In genomic region chr5:1767524-1768282, GRCh38 we compare ENCODE assay signal across 14 cellular contexts. TPM values are rescaled to one million over a fixed set of nuclear protein-coding genes. Genes with fewer than 3 reads are reported as not detected.
DNase-seq lines count a peak whose midpoint lies in the region; ATAC-seq, FAIRE-seq and TF ChIP-seq lines count a peak whose summit lies in the region.
"Had no signal": no experiment of that assay in that cellular context is flagged by ENCODE, and none has a peak within 500 bp of the region (broad histone marks: within the 10 kb centered on the region; RNA-seq: fewer than 3 reads in every experiment).

No MANE protein-coding gene starts in this region.

- H3K4me2 ChIP-seq in HepG2 (ENCODE audit: low read depth, low read length) (no peak overlapping the region), osteoblast (ENCODE audit: insufficient read depth, low read length) (no peak overlapping the region)
- H3K4me2 ChIP-seq: BLaER1 treated with 17β-estradiol and CSF1 and Interleukin-3, amounts not matched to agents 10 nM and 100 nM had no signal

- H3K9ac ChIP-seq in HepG2 (ENCODE audit: insufficient read depth, low read depth, low read length), result no peak overlapping the region
- H3K9ac ChIP-seq: BLaER1 treated with 17β-estradiol and CSF1 and Interleukin-3, amounts not matched to agents 10 nM and 100 nM had no signal

- intact Hi-C loops in right lobe of liver (cut with DNase I) (loop anchor here in 1 of 2 donors (10.0 kb wide), 1 partner anchor 247 kb away; no protein-coding TSS in a partner anchor), HepG2 (cut with micrococcal nuclease; ENCODE audit: unreplicated experiment) (no loop called here)

- H3K9me3 ChIP-seq in right lobe of liver (no peaks in the 10 kb centered on the region), HepG2 (ENCODE audit: low read length) (no peaks in the 10 kb centered on the region), RWPE2 (ENCODE audit: severe bottlenecking) (no peaks in the 10 kb centered on the region), osteoblast (ENCODE audit: low read depth, low read length) (no peaks in the 10 kb centered on the region)

- POLR2A ChIA-PET in HepG2 (lab: Yijun Ruan, JAX), result no interaction called here

- H3K4me3 ChIP-seq in right lobe of liver (no peak overlapping the region), HepG2 (replicated peaks in 1 of 3; ENCODE audit: insufficient read depth in 1 of 3, low read depth in 2 of 3, low read length in 3 of 3) (no peak overlapping the region), RWPE2 (ENCODE audit: severe bottlenecking) (no peak overlapping the region), osteoblast (ENCODE audit: insufficient read depth, low read length) (no peak overlapping the region), coronary artery (no peak overlapping the region)
- H3K4me3 ChIP-seq: BLaER1 treated with 17β-estradiol and CSF1 and Interleukin-3, amounts not matched to agents 10 nM and 100 nM had no signal

- no peaks in the 10 kb centered on the region for H4K20me1 ChIP-seq in HepG2 (ENCODE audit: insufficient read depth, low read length)
- no peaks in the 10 kb centered on the region for H4K20me1 ChIP-seq in osteoblast (ENCODE audit: insufficient read depth, low read length)

- in situ Hi-C loops in HepG2 (cut with HindIII; ENCODE audit: extremely low pct_ligation_motif_present, low pct_unique_long_range_greater_than_20kb), result loop anchor here (10.0 kb wide), 1 partner anchor 247 kb away; no protein-coding TSS in a partner anchor

- no peak for TF ChIP-seq RAD21 in HepG2 (CRISPR knock-in tag; IDR thresholded peaks at IDR 0.05)

- no peak for TF ChIP-seq CTCF in right lobe of liver (IDR thresholded peaks at IDR 0.05)
- no peak for TF ChIP-seq CTCF in HepG2 (CRISPR knock-in tag; IDR thresholded peaks at IDR 0.05)
- TF ChIP-seq CTCF in RWPE2 (IDR thresholded peaks at IDR 0.05; ENCODE audit: poor library complexity, severe bottlenecking), result no peak
- no peak for TF ChIP-seq CTCF in osteoblast (IDR thresholded peaks at IDR 0.05; ENCODE audit: extremely low read depth, low read depth, low read length)
- TF ChIP-seq CTCF in coronary artery (IDR thresholded peaks at IDR 0.05), result no peak

- TF ChIP-seq EP300 in HepG2 (IDR thresholded peaks at IDR 0.05; ENCODE audit: low read depth in 2 of 2, low read length in 2 of 2) (no peak), HepG2 (CRISPR knock-in tag; IDR thresholded peaks at IDR 0.05; ENCODE audit: borderline replicate concordance) (no peak)

- 50% methylated on average over 5 of the region's 16 CpGs for WGBS in right lobe of liver (ENCODE audit: insufficient coverage, low coverage, low lambda C conversion rate, missing lambda C conversion rate)
- 10% methylated on average over 9 of the region's 16 CpGs for WGBS in HepG2 (ENCODE audit: low lambda C conversion rate)

- H3K4me1 ChIP-seq in right lobe of liver, result no peaks in the 10 kb centered on the region
- no peaks in the 10 kb centered on the region for H3K4me1 ChIP-seq in HepG2 (ENCODE audit: insufficient read depth, low read length)
- H3K4me1 ChIP-seq in RWPE2 (ENCODE audit: insufficient read depth, poor library complexity, severe bottlenecking), result no peaks in the 10 kb centered on the region
- H3K4me1 ChIP-seq in osteoblast (ENCODE audit: insufficient read depth, low read length), result no peaks in the 10 kb centered on the region

- CTCF ChIA-PET in HepG2 (lab: Yijun Ruan, JAX; ENCODE audit: low intra/inter-chr PET ratio, low total read pairs), result no interaction called here

- H3K27ac ChIP-seq in right lobe of liver (no peak overlapping the region), HepG2 (ENCODE audit: extremely low read length, insufficient read depth, low read length) (no peak overlapping the region), RWPE2 (ENCODE audit: poor library complexity, severe bottlenecking) (no peak overlapping the region), osteoblast (ENCODE audit: low read depth, low read length) (no peak overlapping the region), coronary artery (no peak overlapping the region)
- H3K27ac ChIP-seq: BLaER1 treated with 17β-estradiol and CSF1 and Interleukin-3, amounts not matched to agents 10 nM and 100 nM had no signal

- ATAC-seq in right lobe of liver (no peak), HepG2 (no peak), RWPE2 (ENCODE audit: low read depth) (no peak)

- no TSS peak for BruUV-seq in HepG2 (replicated peaks; lab: Mats Ljungman, UMichigan)

- DNase-seq in right lobe of liver, result peak in 2 of 3 donors; percentile 17 to 38
- no peak for DNase-seq in HepG2 (ENCODE audit: low spot score)
- peak; percentile 62 for DNase-seq in RWPE2 (ENCODE audit: low spot score)
- peak; percentile 66 for DNase-seq in osteoblast (ENCODE audit: insufficient read length, low spot score, missing footprints)
- no peak for DNase-seq in UCSD-AML1 (lab: John Stamatoyannopoulos, UW; ENCODE audit: unreplicated experiment)
- no peak for DNase-seq in coronary artery (ENCODE audit: low spot score)
- no peak for DNase-seq in NCI-H2081 (lab: John Stamatoyannopoulos, UW)
- DNase-seq: ACHN; Calu3; CD4-positive, alpha-beta T cell; DMS 273 treated with DMSO at 0.1 percent for 48 hours; GOT3; HCEC 1CT had no signal

- FAIRE-seq in HepG2 (lab: Jason Lieb, UNC), result no peak

- no peak overlapping the region for H2AFZ ChIP-seq in HepG2 (ENCODE audit: low read length)
- no peak overlapping the region for H2AFZ ChIP-seq in osteoblast (ENCODE audit: low read length)

- TF ChIP-seq POLR2A in right lobe of liver (IDR thresholded peaks at IDR 0.05) (no peak), HepG2 (IDR thresholded peaks at IDR 0.05; ENCODE audit: insufficient read depth in 1 of 2, low read depth in 2 of 2, low read length in 2 of 2) (no peak)

- H3K27me3 ChIP-seq in right lobe of liver (no peaks in the 10 kb centered on the region), HepG2 (ENCODE audit: control insufficient read depth in 1 of 2, insufficient read depth in 2 of 2, low read length in 2 of 2) (peaks cover 6 to 70% of the 10 kb centered on the region in 2 experiments), RWPE2 (ENCODE audit: insufficient read depth, poor library complexity, severe bottlenecking) (peaks cover 19% of the 10 kb centered on the region), osteoblast (ENCODE audit: insufficient read depth, low read length) (peaks cover 35% of the 10 kb centered on the region)

- H3K79me2 ChIP-seq in HepG2 (ENCODE audit: insufficient read depth, low read length) (no peaks in the 10 kb centered on the region), osteoblast (ENCODE audit: insufficient read depth, low read length) (no peaks in the 10 kb centered on the region)

- H3K36me3 ChIP-seq in right lobe of liver, result no peaks in the 10 kb centered on the region
- no peaks in the 10 kb centered on the region for H3K36me3 ChIP-seq in HepG2 (replicated peaks in 1 of 2; ENCODE audit: control insufficient read depth in 1 of 2, insufficient read depth in 2 of 2, low read length in 2 of 2)
- H3K36me3 ChIP-seq in RWPE2 (ENCODE audit: low read depth), result no peaks in the 10 kb centered on the region
- no peaks in the 10 kb centered on the region for H3K36me3 ChIP-seq in osteoblast (ENCODE audit: insufficient read depth, low read length)
- H3K36me3 ChIP-seq: BLaER1 treated with 17β-estradiol and CSF1 and Interleukin-3, amounts not matched to agents 10 nM and 100 nM had no signal

RNA-seq across cellular contexts. Expression of gene MRPL36, which starts 31.9 kb away (rescaled TPM):
- 10 to 100 TPM; 30.7 to 40.0 (median 35.5) TPM for total RNA-seq in right lobe of liver
- 113 and 135 TPM in 2 replicates for total RNA-seq in HepG2 (2016; rRNA removed; fragmentation: Illumina TruSeq; extraction: Trizol)
- 108 and 113 TPM in 2 replicates for total RNA-seq in HepG2 (2016; cell fraction: cytosol; rRNA removed; fragmentation: Illumina TruSeq; extraction: Trizol; ENCODE audit: low read depth)
- total RNA-seq in HepG2 (2016; cell fraction: insoluble cytoplasmic fraction; rRNA removed; fragmentation: Illumina TruSeq; extraction: Trizol), result 108 and 154 TPM in 2 replicates
- 76.0 and 81.1 TPM in 2 replicates for total RNA-seq in HepG2 (2016; cell fraction: membrane; rRNA removed; fragmentation: Illumina TruSeq; extraction: Trizol)
- total RNA-seq in HepG2 (2016; cell fraction: nucleus; rRNA removed; fragmentation: Illumina TruSeq; extraction: Trizol), result 37.1 and 47.0 TPM in 2 replicates
- 70.5 and 71.3 TPM in 2 replicates for polyA plus RNA-seq in HepG2 (2011; rRNA removed)
- polyA plus RNA-seq in HepG2 (2011; cell fraction: cytosol; rRNA removed), result 65.9 and 74.3 TPM in 2 replicates
- polyA plus RNA-seq in HepG2 (2011; cell fraction: nucleus; rRNA removed), result 25.2 and 29.0 TPM in 2 replicates
- 59.1 and 65.6 TPM in 2 replicates for polyA plus RNA-seq in HepG2 (2012)
- polyA plus RNA-seq in HepG2 (2016; cell fraction: cytosol; fragmentation: Illumina TruSeq; extraction: Trizol; ENCODE audit: low read depth), result 88.2 and 98.8 TPM in 2 replicates
- polyA plus RNA-seq in HepG2 (2016; cell fraction: insoluble cytoplasmic fraction; fragmentation: Illumina TruSeq; extraction: Trizol; ENCODE audit: low read depth), result 150 and 160 TPM in 2 replicates
- 60.1 and 66.8 TPM in 2 replicates for polyA plus RNA-seq in HepG2 (2016; cell fraction: membrane; fragmentation: Illumina TruSeq; extraction: Trizol; ENCODE audit: low read depth)
- 65.9 and 77.9 TPM in 2 replicates for polyA plus RNA-seq in HepG2 (2016; cell fraction: nucleus; fragmentation: Illumina TruSeq; extraction: Trizol; ENCODE audit: insufficient read depth, low read depth)
- 30.3 and 163 TPM in 2 replicates for polyA minus RNA-seq in HepG2 (2011; rRNA and poly(A)+ RNA removed; ENCODE audit: low replicate concordance)
- 21.5 and 22.2 TPM in 2 replicates for polyA minus RNA-seq in HepG2 (2011; cell fraction: cytosol; rRNA and poly(A)+ RNA removed)
- 21.4 and 25.5 TPM in 2 replicates for polyA minus RNA-seq in HepG2 (2011; cell fraction: nucleus; rRNA and poly(A)+ RNA removed)
- 35.1 and 35.7 TPM in 2 replicates for total RNA-seq in osteoblast

RNA-seq across cellular contexts. Expression of gene NDUFS6, which starts 33.5 kb away (rescaled TPM):
- total RNA-seq in right lobe of liver (10 to 100 TPM; 16.5 to 57.5 (median 23.7) TPM), HepG2 (2016; rRNA removed; fragmentation: Illumina TruSeq; extraction: Trizol) (50.4 and 63.7 TPM in 2 replicates), osteoblast (19.2 and 23.9 TPM in 2 replicates)
- total RNA-seq in HepG2 (2016; cell fraction: cytosol; rRNA removed; fragmentation: Illumina TruSeq; extraction: Trizol; ENCODE audit: low read depth), result 15.2 and 15.4 TPM in 2 replicates
- 53.0 and 63.5 TPM in 2 replicates for total RNA-seq in HepG2 (2016; cell fraction: insoluble cytoplasmic fraction; rRNA removed; fragmentation: Illumina TruSeq; extraction: Trizol)
- total RNA-seq in HepG2 (2016; cell fraction: membrane; rRNA removed; fragmentation: Illumina TruSeq; extraction: Trizol), result 25.8 and 27.4 TPM in 2 replicates
- total RNA-seq in HepG2 (2016; cell fraction: nucleus; rRNA removed; fragmentation: Illumina TruSeq; extraction: Trizol), result 17.5 and 20.2 TPM in 2 replicates
- 22.2 and 23.7 TPM in 2 replicates for polyA plus RNA-seq in HepG2 (2011; rRNA removed)
- polyA plus RNA-seq in HepG2 (2011; cell fraction: cytosol; rRNA removed), result 72.6 and 97.8 TPM in 2 replicates
- polyA plus RNA-seq in HepG2 (2011; cell fraction: nucleus; rRNA removed), result 21.7 and 33.4 TPM in 2 replicates
- 46.4 and 50.3 TPM in 2 replicates for polyA plus RNA-seq in HepG2 (2012)
- polyA plus RNA-seq in HepG2 (2016; cell fraction: cytosol; fragmentation: Illumina TruSeq; extraction: Trizol; ENCODE audit: low read depth), result 27.6 and 35.6 TPM in 2 replicates
- polyA plus RNA-seq in HepG2 (2016; cell fraction: insoluble cytoplasmic fraction; fragmentation: Illumina TruSeq; extraction: Trizol; ENCODE audit: low read depth), result 110 and 131 TPM in 2 replicates
- 36.7 and 40.8 TPM in 2 replicates for polyA plus RNA-seq in HepG2 (2016; cell fraction: membrane; fragmentation: Illumina TruSeq; extraction: Trizol; ENCODE audit: low read depth)
- 54.4 and 56.6 TPM in 2 replicates for polyA plus RNA-seq in HepG2 (2016; cell fraction: nucleus; fragmentation: Illumina TruSeq; extraction: Trizol; ENCODE audit: insufficient read depth, low read depth)
- 9.7 and 41.7 TPM in 2 replicates for polyA minus RNA-seq in HepG2 (2011; rRNA and poly(A)+ RNA removed; ENCODE audit: low replicate concordance)
- 11.4 and 22.6 TPM in 2 replicates for polyA minus RNA-seq in HepG2 (2011; cell fraction: cytosol; rRNA and poly(A)+ RNA removed)
- polyA minus RNA-seq in HepG2 (2011; cell fraction: nucleus; rRNA and poly(A)+ RNA removed), result 8.5 and 11.5 TPM in 2 replicates

Comparison
In these comparisons a context has a peak if more than half of its experiments do, and no peak if none do; other contexts are left out.
1. DNase-seq: peak in right lobe of liver (2 of 3), RWPE2 (single experiment) and osteoblast (single experiment); none in HepG2 (single experiment), UCSD-AML1 (single experiment), coronary artery (single experiment) and NCI-H2081 (0 of 2).